In genomic region chr6:140487586-140487985, GRCh38 we compare ENCODE assay signal across 27 cellular contexts.
"Had no signal": no experiment of that assay in that cellular context is flagged by ENCODE, and none has a peak within 500 bp of the region (broad histone marks: within the 10 kb centered on the region; RNA-seq: fewer than 3 reads in every experiment).

No MANE protein-coding gene starts in this region.

- H3K27ac ChIP-seq: body of pancreas, cardiac muscle cell, gastrocnemius medialis, pancreas, psoas muscle had no signal

- H3K4me1 ChIP-seq: gastrocnemius medialis, pancreas, psoas muscle had no signal

- FAIRE-seq: endothelial cell of umbilical vein, islet of Langerhans, pancreas, urothelium cell line had no signal

- ATAC-seq: activated T-cell treated with anti-CD3 and anti-CD28 coated beads, Interleukin-2, amount 50 U/mL, for 72 hours; body of pancreas; esophagus mucosa; gastrocnemius medialis; left ventricle myocardium superior; natural killer cell treated with Interleukin-12 subunit alpha and Interleukin-12 subunit beta and Interleukin-15 and Interleukin-18, amount 100 ng/mL, for 72 hours; pancreas; psoas muscle; right cardiac atrium had no signal

- DNase-seq: activated CD4-positive, alpha-beta T cell treated with anti-CD3 and anti-CD28 coated beads for 1 hour; activated CD4-positive, alpha-beta T cell treated with anti-CD3 and anti-CD28 coated beads, Interleukin-2, amount 50 U/mL, for 48 hours; activated effector memory CD4-positive, alpha-beta T cell treated with Interleukin-2 at 50 U/mL for 16 hours; activated naive CD4-positive, alpha-beta T cell treated with anti-CD3 and anti-CD28 coated beads for 36 hours; activated naive CD8-positive, alpha-beta T cell treated with anti-CD3 and anti-CD28 coated beads, Interleukin-2, amount 10 ng/mL, durations not matched to agents 7 days and 5 days; activated T-cell treated with anti-CD3 and anti-CD28 coated beads, Interleukin-2, amount 50 U/mL, for 72 hours; amygdala; body of pancreas; effector memory CD4-positive, alpha-beta T cell; gastrocnemius medialis; head of caudate nucleus; hypothalamus; left ventricle myocardium superior; mammary epithelial cell; midbrain; right cardiac atrium; stimulated activated CD4-positive, alpha-beta T cell treated with anti-CD3 and anti-CD28 coated beads, Interleukin-1b, Interleukin-23, amount 100 ng/mL, for 48 hours; T-helper 1 cell; tibial artery had no signal

- H3K36me3 ChIP-seq: cardiac muscle cell, gastrocnemius medialis, pancreas, tibial artery had no signal

- H3K9me3 ChIP-seq: body of pancreas, pancreas had no signal

- H3K27me3 ChIP-seq: body of pancreas, cardiac muscle cell, gastrocnemius medialis, pancreas, tibial artery had no signal

- H3K4me3 ChIP-seq: body of pancreas, cardiac muscle cell, gastrocnemius medialis, pancreas, psoas muscle, tibial artery had no signal
